In the genomic region with DNA sequence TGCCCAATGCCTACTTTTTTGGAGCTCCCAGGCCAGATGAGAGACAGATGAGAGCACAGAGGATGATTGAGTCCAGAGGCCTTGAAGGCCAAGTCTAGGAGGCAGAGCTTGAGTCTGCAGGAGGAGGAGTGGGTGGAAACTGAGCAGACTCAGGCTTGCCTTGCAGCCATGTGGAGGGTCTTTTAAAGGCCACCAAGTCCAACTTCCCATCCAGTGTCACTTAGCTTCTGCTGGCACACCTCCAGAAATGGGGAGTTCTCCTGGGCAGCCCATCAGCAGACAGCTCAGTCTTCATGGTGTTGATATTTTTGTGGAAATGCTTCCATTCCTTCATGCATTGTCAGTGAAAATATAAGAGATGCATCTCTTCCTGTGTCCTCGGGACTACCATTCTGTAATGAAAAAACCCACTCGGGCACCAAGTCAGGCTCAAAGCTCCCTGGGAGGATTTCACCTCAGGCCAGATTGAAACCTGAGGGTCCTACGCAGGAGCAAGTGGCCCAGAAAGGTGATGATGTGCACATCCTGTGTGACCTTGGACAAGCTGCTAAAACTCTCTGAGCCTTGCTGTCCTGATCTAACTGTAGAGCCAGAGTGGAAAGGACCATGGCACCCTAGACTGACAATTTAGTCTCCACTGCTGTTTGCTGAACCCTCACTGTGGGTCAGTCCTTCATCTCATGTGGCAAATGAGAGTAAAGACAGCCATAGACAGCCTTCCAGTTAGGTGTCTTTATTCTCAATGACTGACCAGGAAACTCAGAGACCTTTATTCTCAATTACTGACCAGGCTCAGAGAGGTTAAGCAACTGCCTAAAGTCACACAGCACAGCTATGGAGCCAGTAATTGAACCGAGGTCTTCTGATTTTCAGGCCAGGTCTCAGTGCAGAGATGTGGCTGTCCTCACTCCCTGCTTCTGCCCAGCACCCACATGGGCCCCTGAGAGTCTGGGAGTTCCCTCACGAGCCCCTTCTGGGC, we compare ENCODE assay signal across 11 cellular contexts. TPM values are rescaled to one million over a fixed set of nuclear protein-coding genes. Genes with fewer than 3 reads are reported as not detected.
A peak's percentile ranks its signal among the peaks of the same experiment; 100 is the strongest.
DNase-seq lines count a peak whose midpoint lies in the region; ATAC-seq and TF ChIP-seq lines count a peak whose summit lies in the region.
"Had no signal": no experiment of that assay in that cellular context is flagged by ENCODE, and none has a peak within 500 bp of the region (broad histone marks: within the 10 kb centered on the region; RNA-seq: fewer than 3 reads in every experiment).

No MANE protein-coding gene starts in this region.

- no peaks in the 10 kb centered on the region for H3F3A ChIP-seq in PC-9 (ENCODE audit: insufficient read depth, low read depth)

- POLR2A ChIA-PET in OCI-LY7 (lab: Charles Lee), result interaction anchor here (0.6 to 5.8 kb wide), 10 partner anchors 9 to 1387 kb away, joined by 3 to 42 read pairs (median 5); no protein-coding TSS in a partner anchor
- POLR2A ChIA-PET in PC-9 (lab: Charles Lee; ENCODE audit: unreplicated experiment), result no interaction called here

- H3K4me3 ChIP-seq in BLaER1 treated with 17β-estradiol and CSF1 and Interleukin-3, amounts not matched to agents 10 nM and 100 nM, result 0 out of 20 replicates have a peak overlapping the region, but pooled peaks of 1 of the 10 experiments have one; percentile 12
- H3K4me3 ChIP-seq in OCI-LY7 (ENCODE audit: low read depth, low read length, poor library complexity, severe bottlenecking), result peak overlapping the region; percentile 79
- H3K4me3 ChIP-seq in PC-9, result no peak overlapping the region
- H3K4me3 ChIP-seq: SJCRH30 had no signal

- peak overlapping the region; percentile 17; the same call in 1 of the 2 replicates for H2AFZ ChIP-seq in OCI-LY7 (ENCODE audit: low read length)
- no peak overlapping the region for H2AFZ ChIP-seq in PC-9

- H3K9me3 Mint-ChIP-seq in endothelial cell (ENCODE audit: unreplicated experiment), result no peaks in the 10 kb centered on the region
- H3K9me3 Mint-ChIP-seq in HFFc6, result no peaks in the 10 kb centered on the region

- intact Hi-C loops in OCI-LY7 (cut with micrococcal nuclease; ENCODE audit: unreplicated experiment), result loop anchor here (5.0 kb wide), 1 partner anchor 231 kb away; no protein-coding TSS in a partner anchor
- intact Hi-C loops in PC-9 (cut with micrococcal nuclease; ENCODE audit: unreplicated experiment), result no loop called here

- BruUV-seq in OCI-LY7 (replicated peaks; lab: Mats Ljungman, UMichigan), result no TSS peak
- no TSS peak for BruUV-seq in PC-9 (replicated peaks; lab: Mats Ljungman, UMichigan)

- H3K9me2 ChIP-seq in OCI-LY7 (ENCODE audit: insufficient read depth, low read length), result no peaks in the 10 kb centered on the region
- H3K9me2 ChIP-seq in PC-9 (ENCODE audit: insufficient read depth), result no peaks in the 10 kb centered on the region

- H3K79me2 ChIP-seq in OCI-LY7 (ENCODE audit: insufficient read depth, low read depth, low read length) (peaks cover 18% of the 10 kb centered on the region; the same call in 1 of the 2 replicates), PC-9 (ENCODE audit: low read depth) (no peaks in the 10 kb centered on the region)

- H3K27ac ChIP-seq in BLaER1 treated with 17β-estradiol and CSF1 and Interleukin-3, amounts not matched to agents 10 nM and 100 nM, result peak overlapping the region in 5 of 11 experiments; percentile 15 to 67 (median 26); a peak in 5 of 22 replicates
- H3K27ac ChIP-seq in OCI-LY7 (ENCODE audit: low read depth, low read length, poor library complexity, severe bottlenecking), result peak overlapping the region; percentile 94
- H3K27ac ChIP-seq in PC-9, result no peak overlapping the region
- H3K27ac ChIP-seq: neutrophil, SJCRH30 had no signal

- DNase-seq in OCI-LY7 (ENCODE audit: low spot score), result peak; percentile 55
- no peak for DNase-seq in endothelial cell (ENCODE audit: low spot score)
- no peak for DNase-seq in PC-9
- no peak for DNase-seq in HFFc6
- DNase-seq: NCI-H510A treated with DMSO at 0.1 percent for 48 hours had no signal

- peaks cover 0 to 79% (median 45%) of the 10 kb centered on the region in 11 experiments; a peak in 17 of 22 replicates for H4K20me1 ChIP-seq in BLaER1 treated with 17β-estradiol and CSF1 and Interleukin-3, amounts not matched to agents 10 nM and 100 nM
- H4K20me1 ChIP-seq in OCI-LY7 (ENCODE audit: insufficient read depth, low read length) (no peaks in the 10 kb centered on the region), PC-9 (ENCODE audit: insufficient read depth) (0 out of 2 replicates have a peak, but pooled peaks cover 5% of the 10 kb centered on the region)

- ATAC-seq in GM18498 (IDR thresholded peaks at IDR 0.05; ENCODE audit: unreplicated experiment) (peak; percentile 1), HG03097 (IDR thresholded peaks at IDR 0.05; ENCODE audit: low FRiP score, unreplicated experiment) (no peak), GM21529 (IDR thresholded peaks at IDR 0.05; ENCODE audit: unreplicated experiment) (no peak)

- H3K27me3 Mint-ChIP-seq in endothelial cell (ENCODE audit: unreplicated experiment) (peaks cover 21% of the 10 kb centered on the region), HFFc6 (ENCODE audit: insufficient read depth) (peaks cover 9% of the 10 kb centered on the region)

- H3K36me3 Mint-ChIP-seq in endothelial cell (ENCODE audit: low read depth, unreplicated experiment) (peaks cover 8% of the 10 kb centered on the region), HFFc6 (ENCODE audit: low read depth) (no peaks in the 10 kb centered on the region)

- H3K4me2 ChIP-seq in BLaER1 treated with 17β-estradiol and CSF1 and Interleukin-3, amounts not matched to agents 10 nM and 100 nM, result peak overlapping the region; percentile 90 to 100 (median 98)
- H3K4me2 ChIP-seq in OCI-LY7 (ENCODE audit: low read length), result peak overlapping the region; percentile 89
- no peak overlapping the region for H3K4me2 ChIP-seq in PC-9

- H3K36me3 ChIP-seq in BLaER1 treated with 17β-estradiol and CSF1 and Interleukin-3, amounts not matched to agents 10 nM and 100 nM, result no peaks in the 10 kb centered on the region
- H3K36me3 ChIP-seq in OCI-LY7 (ENCODE audit: insufficient read depth, low read length) (no peaks in the 10 kb centered on the region), PC-9 (ENCODE audit: low read depth) (no peaks in the 10 kb centered on the region)
- H3K36me3 ChIP-seq: neutrophil, SJCRH30 had no signal

- H3K4me3 Mint-ChIP-seq in endothelial cell (ENCODE audit: unreplicated experiment) (no peak overlapping the region), HFFc6 (no peak overlapping the region)

- peak overlapping the region; percentile 6 for H3K27ac Mint-ChIP-seq in endothelial cell (ENCODE audit: unreplicated experiment)
- no peak overlapping the region for H3K27ac Mint-ChIP-seq in HFFc6

- H3K4me1 ChIP-seq in BLaER1 treated with 17β-estradiol and CSF1 and Interleukin-3, amounts not matched to agents 10 nM and 100 nM, result peaks cover 58 to 100% (median 90%) of the 10 kb centered on the region in 10 experiments
- H3K4me1 ChIP-seq in OCI-LY7 (ENCODE audit: insufficient read depth, low read length, poor library complexity, severe bottlenecking) (peaks cover 83% of the 10 kb centered on the region), PC-9 (replicated peaks; ENCODE audit: insufficient read depth) (no peaks in the 10 kb centered on the region; the same call in 1 of the 2 replicates)

- peaks cover 35 to 89% (median 56%) of the 10 kb centered on the region in 11 experiments for H3K27me3 ChIP-seq in BLaER1 treated with 17β-estradiol and CSF1 and Interleukin-3, amounts not matched to agents 10 nM and 100 nM
- peaks cover 41% of the 10 kb centered on the region for H3K27me3 ChIP-seq in PC-9 (ENCODE audit: insufficient read depth, low read depth)
- H3K27me3 ChIP-seq: SJCRH30 had no signal

- H3K9ac ChIP-seq in BLaER1 treated with 17β-estradiol and CSF1 and Interleukin-3, amounts not matched to agents 10 nM and 100 nM, result peak overlapping the region in 1 of 11 experiments; percentile 57; a peak in 4 of 22 replicates

- CTCF ChIA-PET in OCI-LY7 (lab: Charles Lee; ENCODE audit: unreplicated experiment) (interaction anchor here (0.6 to 1.9 kb wide), 4 partner anchors 36 to 75 kb away, joined by 4 to 16 read pairs (median 7); no protein-coding TSS in a partner anchor), PC-9 (lab: Charles Lee) (no interaction called here)

- H3K4me1 Mint-ChIP-seq in endothelial cell (ENCODE audit: unreplicated experiment) (peaks cover 33% of the 10 kb centered on the region), HFFc6 (ENCODE audit: low read depth) (peaks cover 21% of the 10 kb centered on the region)

- no peaks in the 10 kb centered on the region for H3K9me3 ChIP-seq in BLaER1 treated with 17β-estradiol and CSF1 and Interleukin-3, amounts not matched to agents 10 nM and 100 nM (replicated peaks in 1 of 11)
- H3K9me3 ChIP-seq in OCI-LY7 (ENCODE audit: low read length) (no peaks in the 10 kb centered on the region), PC-9 (ENCODE audit: insufficient read depth, low read depth) (no peaks in the 10 kb centered on the region)
- H3K9me3 ChIP-seq: neutrophil, SJCRH30 had no signal

- no peak for TF ChIP-seq CTCF in OCI-LY7 (conservative IDR thresholded peaks at IDR 0.05; ENCODE audit: low read length)
- TF ChIP-seq CTCF in endothelial cell (IDR thresholded peaks at IDR 0.05; ENCODE audit: unreplicated experiment), result no peak
- TF ChIP-seq CTCF in PC-9 (conservative IDR thresholded peaks at IDR 0.05), result no peak
- no peak for TF ChIP-seq CTCF in HFFc6 (IDR thresholded peaks at IDR 0.05)

RNA-seq across cellular contexts. Expression of a gene that starts 2.9 kb away (rescaled TPM):
- total RNA-seq in OCI-LY7 (2014; rRNA removed; shearing (Covaris generic)), result 5.4 and 5.5 TPM in 2 replicates
- total RNA-seq in OCI-LY7 (2022) (15.0 and 25.3 TPM in 2 replicates), endothelial cell (ENCODE audit: unreplicated experiment) (22.0 TPM), PC-9 (2021) (0.53 TPM in 1 of 2 replicates, not detected in the other)
- 1 to 10 TPM in 3 of 6 experiments, under 1 TPM in 3; 0.57 to 1.3 (median 1.0) TPM for total RNA-seq in HFFc6 (2021; fragmentation: NEBNext Ultra II Directional; extraction: Animal tissue kit (Norgen Biotek cat#: 25700))
